In genomic region chr5:140690376-140690932, GRCh38 we compare ENCODE assay signal across 8 cellular contexts.
DNase-seq lines count a peak whose midpoint lies in the region; ATAC-seq and TF ChIP-seq lines count a peak whose summit lies in the region.

No MANE protein-coding gene starts in this region.

- H3K36me3 Mint-ChIP-seq in effector memory CD8-positive, alpha-beta T cell (ENCODE audit: insufficient read depth) = peaks cover 36% of the 10 kb centered on the region

- peaks cover 7% of the 10 kb centered on the region; the same call in 1 of the 2 replicates for H3K36me3 ChIP-seq in Loucy (ENCODE audit: insufficient read depth, low read length)
- H3K36me3 ChIP-seq in neuron (ENCODE audit: insufficient read depth, low read length) = peaks cover 43% of the 10 kb centered on the region

- H3K9ac ChIP-seq in Loucy (ENCODE audit: low read depth, low read length, poor library complexity, severe bottlenecking) = peak overlapping the region; percentile 85

- no peaks in the 10 kb centered on the region for H3F3A ChIP-seq in Loucy (ENCODE audit: low read depth)

- H3K4me2 ChIP-seq in Loucy (ENCODE audit: low read depth, low read length, poor library complexity, severe bottlenecking) = peak overlapping the region; percentile 86

- peak overlapping the region; percentile 99 for H3K4me3 Mint-ChIP-seq in effector memory CD8-positive, alpha-beta T cell

- H3K4me1 ChIP-seq in Loucy (ENCODE audit: insufficient read depth, low read length, poor library complexity, severe bottlenecking) (peaks cover 13% of the 10 kb centered on the region), neuron (ENCODE audit: insufficient read depth, low read length) (peaks cover 12% of the 10 kb centered on the region)

- TF ChIP-seq CTCF in GM12875 (IDR thresholded peaks at IDR 0.05; ENCODE audit: borderline replicate concordance, insufficient read depth, low read depth, low read length) (no peak), Loucy (conservative IDR thresholded peaks at IDR 0.05; ENCODE audit: low read length) (no peak)

- peaks cover 57% of the 10 kb centered on the region for H3K79me2 ChIP-seq in Loucy (ENCODE audit: insufficient read depth, low read length)

- H3K27me3 ChIP-seq in Loucy (ENCODE audit: insufficient read depth, low read length, poor library complexity, severe bottlenecking) = no peaks in the 10 kb centered on the region
- H3K27me3 ChIP-seq in neuron (ENCODE audit: insufficient read depth, low read length) = no peaks in the 10 kb centered on the region

- DNase-seq in effector memory CD8-positive, alpha-beta T cell = no peak
- DNase-seq in SKM-1 treated with dmso at 0.1 percent for 144 hours (lab: John Stamatoyannopoulos, UW; ENCODE audit: unreplicated experiment) = no peak
- no peak for DNase-seq in hippocampal formation (lab: John Stamatoyannopoulos, UW)
- no peak for DNase-seq in UCSD-AML1 (lab: John Stamatoyannopoulos, UW; ENCODE audit: unreplicated experiment)
- DNase-seq in OCI-M1 (lab: John Stamatoyannopoulos, UW) = no peak

- H2AFZ ChIP-seq in Loucy (ENCODE audit: low read length) (peak overlapping the region; percentile 92), neuron (ENCODE audit: low read depth, low read length) (peak overlapping the region; percentile 13)

- H3K4me1 Mint-ChIP-seq in effector memory CD8-positive, alpha-beta T cell (ENCODE audit: low read depth in 2 of 2) = peaks cover 23 to 26% of the 10 kb centered on the region in 2 donors

- no peak for ATAC-seq in effector memory CD8-positive, alpha-beta T cell (replicated peaks)

- no peaks in the 10 kb centered on the region for H3K27me3 Mint-ChIP-seq in effector memory CD8-positive, alpha-beta T cell

- no peaks in the 10 kb centered on the region for H3K9me2 ChIP-seq in Loucy (replicated peaks; ENCODE audit: low read depth, low read length)

- peaks cover 13% of the 10 kb centered on the region for H4K20me1 ChIP-seq in Loucy (ENCODE audit: insufficient read depth, low read length, poor library complexity, severe bottlenecking)

- peak overlapping the region; percentile 98 to 99 for H3K27ac Mint-ChIP-seq in effector memory CD8-positive, alpha-beta T cell

- H3K4me3 ChIP-seq in GM12875 (ENCODE audit: low read depth, low read length) (peak overlapping the region; percentile 99), Loucy (ENCODE audit: low read length, poor library complexity, severe bottlenecking) (peak overlapping the region; percentile 84), neuron (ENCODE audit: low read length) (peak overlapping the region; percentile 63)

- H3K9me3 ChIP-seq in Loucy (ENCODE audit: insufficient read depth, low read depth, low read length) (no peaks in the 10 kb centered on the region), neuron (ENCODE audit: low read length) (no peaks in the 10 kb centered on the region)

- no peaks in the 10 kb centered on the region for H3K9me3 Mint-ChIP-seq in effector memory CD8-positive, alpha-beta T cell
